Comparison of ENCODE assay signal across 1 cellular context in the genomic region with DNA sequence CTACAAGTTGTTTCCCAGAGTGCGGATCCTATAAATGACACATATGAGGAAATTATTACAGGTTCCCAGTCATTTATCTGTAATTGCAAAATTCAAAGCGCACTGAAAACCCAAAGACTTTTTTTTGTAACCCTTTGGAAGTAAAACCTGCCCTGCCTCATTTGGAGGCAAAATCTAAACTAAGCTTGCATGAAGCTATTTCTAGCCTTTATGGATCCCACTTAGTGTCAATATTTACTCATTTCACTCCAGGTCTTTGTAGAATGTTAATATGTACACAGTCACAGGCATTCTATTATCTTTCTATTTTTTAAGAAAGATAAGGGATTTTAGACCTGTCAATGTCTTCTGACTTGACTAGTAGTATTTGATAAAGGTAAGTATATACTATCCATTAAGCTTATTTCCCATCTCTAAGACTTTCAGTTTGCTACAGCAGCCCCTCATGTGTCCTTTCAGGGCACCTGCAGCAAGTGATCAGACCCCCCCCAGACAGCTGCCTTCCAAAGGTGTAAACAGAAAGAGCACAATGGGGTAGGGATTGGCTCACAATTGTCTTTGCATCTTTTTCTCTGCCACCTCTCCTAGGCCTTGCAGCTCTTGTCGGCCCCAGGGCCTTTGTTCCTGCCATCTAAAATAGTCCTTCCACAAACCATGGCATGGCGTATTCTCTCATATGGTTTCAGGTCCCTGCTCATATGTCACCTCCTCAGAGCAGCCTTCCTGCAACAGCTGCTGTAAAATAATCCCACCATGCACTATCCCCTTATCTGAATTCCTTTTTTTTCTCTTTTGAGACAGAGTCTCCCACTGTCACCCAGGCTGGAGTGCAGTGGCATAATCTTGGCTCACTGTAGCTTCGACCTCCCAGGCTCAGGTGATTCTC.
TF ChIP-seq lines count a peak whose summit lies in the region.

No MANE protein-coding gene starts in this region.

TF ChIP-seq in HepG2, 621 proteins besides CTCF, POLR2A, EP300 and RAD21 (continued from another document):
- TF ChIP-seq, protein P1, sequence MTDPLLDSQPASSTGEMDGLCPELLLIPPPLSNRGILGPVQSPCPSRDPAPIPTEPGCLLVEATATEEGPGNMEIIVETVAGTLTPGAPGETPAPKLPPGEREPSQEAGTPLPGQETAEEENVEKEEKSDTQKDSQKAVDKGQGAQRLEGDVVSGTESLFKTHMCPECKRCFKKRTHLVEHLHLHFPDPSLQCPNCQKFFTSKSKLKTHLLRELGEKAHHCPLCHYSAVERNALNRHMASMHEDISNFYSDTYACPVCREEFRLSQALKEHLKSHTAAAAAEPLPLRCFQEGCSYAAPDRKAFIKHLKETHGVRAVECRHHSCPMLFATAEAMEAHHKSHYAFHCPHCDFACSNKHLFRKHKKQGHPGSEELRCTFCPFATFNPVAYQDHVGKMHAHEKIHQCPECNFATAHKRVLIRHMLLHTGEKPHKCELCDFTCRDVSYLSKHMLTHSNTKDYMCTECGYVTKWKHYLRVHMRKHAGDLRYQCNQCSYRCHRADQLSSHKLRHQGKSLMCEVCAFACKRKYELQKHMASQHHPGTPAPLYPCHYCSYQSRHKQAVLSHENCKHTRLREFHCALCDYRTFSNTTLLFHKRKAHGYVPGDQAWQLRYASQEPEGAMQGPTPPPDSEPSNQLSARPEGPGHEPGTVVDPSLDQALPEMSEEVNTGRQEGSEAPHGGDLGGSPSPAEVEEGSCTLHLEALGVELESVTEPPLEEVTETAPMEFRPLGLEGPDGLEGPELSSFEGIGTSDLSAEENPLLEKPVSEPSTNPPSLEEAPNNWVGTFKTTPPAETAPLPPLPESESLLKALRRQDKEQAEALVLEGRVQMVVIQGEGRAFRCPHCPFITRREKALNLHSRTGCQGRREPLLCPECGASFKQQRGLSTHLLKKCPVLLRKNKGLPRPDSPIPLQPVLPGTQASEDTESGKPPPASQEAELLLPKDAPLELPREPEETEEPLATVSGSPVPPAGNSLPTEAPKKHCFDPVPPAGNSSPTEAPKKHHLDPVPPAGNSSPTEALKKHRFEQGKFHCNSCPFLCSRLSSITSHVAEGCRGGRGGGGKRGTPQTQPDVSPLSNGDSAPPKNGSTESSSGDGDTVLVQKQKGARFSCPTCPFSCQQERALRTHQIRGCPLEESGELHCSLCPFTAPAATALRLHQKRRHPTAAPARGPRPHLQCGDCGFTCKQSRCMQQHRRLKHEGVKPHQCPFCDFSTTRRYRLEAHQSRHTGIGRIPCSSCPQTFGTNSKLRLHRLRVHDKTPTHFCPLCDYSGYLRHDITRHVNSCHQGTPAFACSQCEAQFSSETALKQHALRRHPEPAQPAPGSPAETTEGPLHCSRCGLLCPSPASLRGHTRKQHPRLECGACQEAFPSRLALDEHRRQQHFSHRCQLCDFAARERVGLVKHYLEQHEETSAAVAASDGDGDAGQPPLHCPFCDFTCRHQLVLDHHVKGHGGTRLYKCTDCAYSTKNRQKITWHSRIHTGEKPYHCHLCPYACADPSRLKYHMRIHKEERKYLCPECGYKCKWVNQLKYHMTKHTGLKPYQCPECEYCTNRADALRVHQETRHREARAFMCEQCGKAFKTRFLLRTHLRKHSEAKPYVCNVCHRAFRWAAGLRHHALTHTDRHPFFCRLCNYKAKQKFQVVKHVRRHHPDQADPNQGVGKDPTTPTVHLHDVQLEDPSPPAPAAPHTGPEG (CRISPR knock-in tag; IDR thresholded peaks at IDR 0.05), result no peak
- no peak for TF ChIP-seq MED1 (CRISPR knock-in tag; IDR thresholded peaks at IDR 0.05)
- no peak for TF ChIP-seq HES4 (CRISPR knock-in tag; IDR thresholded peaks at IDR 0.05; ENCODE audit: borderline replicate concordance)
- peak; percentile 60; the same call in 1 of the 2 replicates for TF ChIP-seq CREM (IDR thresholded peaks at IDR 0.05)
- no peak for TF ChIP-seq CREM (CRISPR knock-in tag; IDR thresholded peaks at IDR 0.05)
- no peak for TF ChIP-seq RARG (CRISPR knock-in tag; IDR thresholded peaks at IDR 0.05; ENCODE audit: low read depth)
- TF ChIP-seq, protein P2, sequence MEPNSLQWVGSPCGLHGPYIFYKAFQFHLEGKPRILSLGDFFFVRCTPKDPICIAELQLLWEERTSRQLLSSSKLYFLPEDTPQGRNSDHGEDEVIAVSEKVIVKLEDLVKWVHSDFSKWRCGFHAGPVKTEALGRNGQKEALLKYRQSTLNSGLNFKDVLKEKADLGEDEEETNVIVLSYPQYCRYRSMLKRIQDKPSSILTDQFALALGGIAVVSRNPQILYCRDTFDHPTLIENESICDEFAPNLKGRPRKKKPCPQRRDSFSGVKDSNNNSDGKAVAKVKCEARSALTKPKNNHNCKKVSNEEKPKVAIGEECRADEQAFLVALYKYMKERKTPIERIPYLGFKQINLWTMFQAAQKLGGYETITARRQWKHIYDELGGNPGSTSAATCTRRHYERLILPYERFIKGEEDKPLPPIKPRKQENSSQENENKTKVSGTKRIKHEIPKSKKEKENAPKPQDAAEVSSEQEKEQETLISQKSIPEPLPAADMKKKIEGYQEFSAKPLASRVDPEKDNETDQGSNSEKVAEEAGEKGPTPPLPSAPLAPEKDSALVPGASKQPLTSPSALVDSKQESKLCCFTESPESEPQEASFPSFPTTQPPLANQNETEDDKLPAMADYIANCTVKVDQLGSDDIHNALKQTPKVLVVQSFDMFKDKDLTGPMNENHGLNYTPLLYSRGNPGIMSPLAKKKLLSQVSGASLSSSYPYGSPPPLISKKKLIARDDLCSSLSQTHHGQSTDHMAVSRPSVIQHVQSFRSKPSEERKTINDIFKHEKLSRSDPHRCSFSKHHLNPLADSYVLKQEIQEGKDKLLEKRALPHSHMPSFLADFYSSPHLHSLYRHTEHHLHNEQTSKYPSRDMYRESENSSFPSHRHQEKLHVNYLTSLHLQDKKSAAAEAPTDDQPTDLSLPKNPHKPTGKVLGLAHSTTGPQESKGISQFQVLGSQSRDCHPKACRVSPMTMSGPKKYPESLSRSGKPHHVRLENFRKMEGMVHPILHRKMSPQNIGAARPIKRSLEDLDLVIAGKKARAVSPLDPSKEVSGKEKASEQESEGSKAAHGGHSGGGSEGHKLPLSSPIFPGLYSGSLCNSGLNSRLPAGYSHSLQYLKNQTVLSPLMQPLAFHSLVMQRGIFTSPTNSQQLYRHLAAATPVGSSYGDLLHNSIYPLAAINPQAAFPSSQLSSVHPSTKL (CRISPR knock-in tag; IDR thresholded peaks at IDR 0.05), result peak; percentile 95
- TF ChIP-seq MAFK (conservative IDR thresholded peaks at IDR 0.05 in 1 of 2, IDR thresholded peaks at IDR 0.05 in 1 of 2; ENCODE audit: low read length in 2 of 2), result no peak; a peak in 1 of 4 replicates
- peak; percentile 65 for TF ChIP-seq RARA (CRISPR knock-in tag; IDR thresholded peaks at IDR 0.05)
- TF ChIP-seq, protein P3, sequence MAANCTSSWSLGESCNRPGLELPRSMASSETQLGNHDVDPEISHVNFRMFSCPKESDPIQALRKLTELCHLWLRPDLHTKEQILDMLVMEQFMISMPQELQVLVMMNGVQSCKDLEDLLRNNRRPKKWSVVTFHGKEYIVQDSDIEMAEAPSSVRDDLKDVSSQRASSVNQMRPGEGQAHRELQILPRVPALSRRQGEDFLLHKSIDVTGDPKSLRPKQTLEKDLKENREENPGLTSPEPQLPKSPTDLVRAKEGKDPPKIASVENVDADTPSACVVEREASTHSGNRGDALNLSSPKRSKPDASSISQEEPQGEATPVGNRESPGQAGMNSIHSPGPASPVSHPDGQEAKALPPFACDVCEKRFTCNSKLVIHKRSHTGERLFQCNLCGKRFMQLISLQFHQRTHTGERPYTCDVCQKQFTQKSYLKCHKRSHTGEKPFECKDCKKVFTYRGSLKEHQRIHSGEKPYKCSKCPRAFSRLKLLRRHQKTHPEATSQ (CRISPR knock-in tag; IDR thresholded peaks at IDR 0.05; ENCODE audit: borderline replicate concordance), result no peak
- no peak for TF ChIP-seq SCMH1 (CRISPR knock-in tag; IDR thresholded peaks at IDR 0.05; ENCODE audit: borderline replicate concordance)
- TF ChIP-seq, protein P4, sequence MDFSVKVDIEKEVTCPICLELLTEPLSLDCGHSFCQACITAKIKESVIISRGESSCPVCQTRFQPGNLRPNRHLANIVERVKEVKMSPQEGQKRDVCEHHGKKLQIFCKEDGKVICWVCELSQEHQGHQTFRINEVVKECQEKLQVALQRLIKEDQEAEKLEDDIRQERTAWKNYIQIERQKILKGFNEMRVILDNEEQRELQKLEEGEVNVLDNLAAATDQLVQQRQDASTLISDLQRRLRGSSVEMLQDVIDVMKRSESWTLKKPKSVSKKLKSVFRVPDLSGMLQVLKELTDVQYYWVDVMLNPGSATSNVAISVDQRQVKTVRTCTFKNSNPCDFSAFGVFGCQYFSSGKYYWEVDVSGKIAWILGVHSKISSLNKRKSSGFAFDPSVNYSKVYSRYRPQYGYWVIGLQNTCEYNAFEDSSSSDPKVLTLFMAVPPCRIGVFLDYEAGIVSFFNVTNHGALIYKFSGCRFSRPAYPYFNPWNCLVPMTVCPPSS (IDR thresholded peaks at IDR 0.05), result no peak
- no peak for TF ChIP-seq SRF (IDR thresholded peaks at IDR 0.05; ENCODE audit: low read depth, low read length)
- TF ChIP-seq ZMYM3 (CRISPR knock-in tag; IDR thresholded peaks at IDR 0.05), result peak; percentile 89
- TF ChIP-seq, protein P5, sequence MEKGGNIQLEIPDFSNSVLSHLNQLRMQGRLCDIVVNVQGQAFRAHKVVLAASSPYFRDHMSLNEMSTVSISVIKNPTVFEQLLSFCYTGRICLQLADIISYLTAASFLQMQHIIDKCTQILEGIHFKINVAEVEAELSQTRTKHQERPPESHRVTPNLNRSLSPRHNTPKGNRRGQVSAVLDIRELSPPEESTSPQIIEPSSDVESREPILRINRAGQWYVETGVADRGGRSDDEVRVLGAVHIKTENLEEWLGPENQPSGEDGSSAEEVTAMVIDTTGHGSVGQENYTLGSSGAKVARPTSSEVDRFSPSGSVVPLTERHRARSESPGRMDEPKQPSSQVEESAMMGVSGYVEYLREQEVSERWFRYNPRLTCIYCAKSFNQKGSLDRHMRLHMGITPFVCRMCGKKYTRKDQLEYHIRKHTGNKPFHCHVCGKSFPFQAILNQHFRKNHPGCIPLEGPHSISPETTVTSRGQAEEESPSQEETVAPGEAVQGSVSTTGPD (CRISPR knock-in tag; IDR thresholded peaks at IDR 0.05), result no peak
- TF ChIP-seq, protein P6, sequence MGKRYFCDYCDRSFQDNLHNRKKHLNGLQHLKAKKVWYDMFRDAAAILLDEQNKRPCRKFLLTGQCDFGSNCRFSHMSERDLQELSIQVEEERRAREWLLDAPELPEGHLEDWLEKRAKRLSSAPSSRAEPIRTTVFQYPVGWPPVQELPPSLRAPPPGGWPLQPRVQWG (CRISPR knock-in tag; IDR thresholded peaks at IDR 0.05; ENCODE audit: borderline replicate concordance, low read depth), result no peak
- no peak for TF ChIP-seq ZNF232 (CRISPR knock-in tag; IDR thresholded peaks at IDR 0.05; ENCODE audit: borderline replicate concordance)
- no peak for TF ChIP-seq ZNF616 (CRISPR knock-in tag; IDR thresholded peaks at IDR 0.05; ENCODE audit: low read depth)
- TF ChIP-seq, protein P7, sequence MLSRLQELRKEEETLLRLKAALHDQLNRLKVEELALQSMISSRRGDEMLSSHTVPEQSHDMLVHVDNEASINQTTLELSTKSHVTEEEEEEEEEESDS (CRISPR knock-in tag; IDR thresholded peaks at IDR 0.05; ENCODE audit: borderline replicate concordance), result no peak
- no peak for TF ChIP-seq ZFP36L2 (CRISPR knock-in tag; IDR thresholded peaks at IDR 0.05)
- TF ChIP-seq RAD51 (IDR thresholded peaks at IDR 0.05; ENCODE audit: borderline replicate concordance), result no peak
- no peak for TF ChIP-seq ZNF441 (CRISPR knock-in tag; IDR thresholded peaks at IDR 0.05; ENCODE audit: borderline replicate concordance)
- peak; percentile 57 for TF ChIP-seq SAP130 (CRISPR knock-in tag; IDR thresholded peaks at IDR 0.05; ENCODE audit: low read depth)
- no peak for TF ChIP-seq HCFC1 (IDR thresholded peaks at IDR 0.05; ENCODE audit: low read depth, low read length)
